9 cellular contexts compared by ENCODE assay signal in the genomic region with DNA sequence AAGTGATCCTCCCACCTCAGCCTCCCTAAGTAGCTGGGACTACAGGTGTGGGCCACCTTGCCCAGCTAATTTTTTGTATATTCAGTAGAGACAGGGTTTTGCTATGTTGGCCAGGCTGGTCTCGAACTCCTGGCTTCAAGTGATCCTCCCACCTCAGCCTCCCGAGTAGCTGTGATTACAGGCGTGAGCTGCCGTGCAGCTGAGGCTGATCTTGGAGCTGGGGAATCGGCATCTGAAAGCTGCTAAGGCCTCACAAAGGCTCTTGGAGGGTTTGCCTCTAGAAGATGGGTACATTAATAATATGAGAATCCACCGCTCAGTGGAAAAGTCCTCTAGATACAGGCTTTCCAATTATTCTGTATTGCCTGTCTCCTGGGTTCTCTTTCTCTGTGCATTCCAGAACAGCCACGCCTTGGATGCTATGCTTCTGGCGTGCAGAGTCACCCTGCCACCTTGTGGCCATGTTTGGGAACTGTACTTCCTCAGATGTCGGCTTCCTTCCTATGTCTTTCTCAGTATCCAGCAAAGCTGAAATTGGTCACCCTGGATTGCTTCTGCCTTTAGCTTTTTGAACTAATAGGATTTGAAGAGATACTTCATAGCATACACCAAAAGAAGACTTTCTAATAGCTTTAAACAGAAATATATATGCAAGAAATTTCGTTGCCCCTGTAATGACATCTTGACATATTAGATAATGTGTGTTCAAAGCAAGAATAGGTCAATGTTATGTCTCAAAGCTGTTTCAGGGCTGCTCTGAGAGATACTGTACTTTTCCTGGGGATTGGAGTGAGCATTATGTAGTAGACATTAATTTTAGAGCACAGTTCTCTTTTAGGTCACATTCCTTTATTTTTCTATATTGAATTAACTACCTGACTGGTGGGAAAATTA. TPM values are rescaled to one million over a fixed set of nuclear protein-coding genes. Genes with fewer than 3 reads are reported as not detected.
DNase-seq lines count a peak whose midpoint lies in the region; ATAC-seq and TF ChIP-seq lines count a peak whose summit lies in the region.
"Had no signal": no experiment of that assay in that cellular context is flagged by ENCODE, and none has a peak within 500 bp of the region (broad histone marks: within the 10 kb centered on the region; RNA-seq: fewer than 3 reads in every experiment).

No MANE protein-coding gene starts in this region.

- no peaks in the 10 kb centered on the region for H3K27me3 ChIP-seq in CD4-positive, alpha-beta T cell (ENCODE audit: control insufficient read depth, insufficient read depth, low read length)

- H3K9me3 Mint-ChIP-seq in CD4-positive, alpha-beta T cell = no peaks in the 10 kb centered on the region
- no peaks in the 10 kb centered on the region for H3K9me3 Mint-ChIP-seq in endothelial cell (ENCODE audit: unreplicated experiment)
- H3K9me3 Mint-ChIP-seq: activated naive CD4-positive, alpha-beta T cell treated with anti-CD3 and anti-CD28 coated beads, Interleukin-2, amount 50 U/mL, for 24 hours had no signal

- DNase-seq in CD4-positive, alpha-beta T cell = peak; percentile 54 to 78 (median 62)
- DNase-seq in HK-2 (ENCODE audit: unreplicated experiment) (peak; percentile 74), NOMO-1 treated with DMSO at 0.1 percent for 48 hours (lab: John Stamatoyannopoulos, UW; ENCODE audit: unreplicated experiment) (peak; percentile 53), endothelial cell (ENCODE audit: low spot score) (peak; percentile 81), mucosa of gallbladder (ENCODE audit: low spot score) (peak; percentile 87)
- peak; percentile 87 for DNase-seq in activated CD8-positive, alpha-beta memory T cell treated with anti-CD3 and anti-CD28 coated beads for 24 hours
- peak; percentile 37 to 59 for DNase-seq in stimulated activated CD8-positive, alpha-beta memory T cell treated with anti-CD3 and anti-CD28 coated beads, Interleukin-7, amount 100 ng/mL, for 1 hour (ENCODE audit: low read depth in 2 of 2)

- intact Hi-C loops in CD4-positive, alpha-beta T cell (cut with DNase I, micrococcal nuclease) = loop anchor here (1.0 to 10.0 kb wide), 6 partner anchors 85 to 568 kb away; no protein-coding TSS in a partner anchor

- CTCF ChIA-PET in CD4-positive, alpha-beta T cell (lab: Charles Lee) = interaction anchor here (0.6 to 2.0 kb wide), 19 partner anchors 10 to 577 kb away, joined by 3 to 9 read pairs (median 4); no protein-coding TSS in a partner anchor

- no peaks in the 10 kb centered on the region for H3K4me1 Mint-ChIP-seq in CD4-positive, alpha-beta T cell (ENCODE audit: low read depth)
- no peaks in the 10 kb centered on the region for H3K4me1 Mint-ChIP-seq in endothelial cell (ENCODE audit: unreplicated experiment)

- no peak overlapping the region for H3K27ac Mint-ChIP-seq in CD4-positive, alpha-beta T cell
- H3K27ac Mint-ChIP-seq in endothelial cell (ENCODE audit: unreplicated experiment) = no peak overlapping the region
- H3K27ac Mint-ChIP-seq: activated naive CD4-positive, alpha-beta T cell treated with anti-CD3 and anti-CD28 coated beads, Interleukin-2, amount 50 U/mL, for 24 hours had no signal

- H3K9me3 ChIP-seq in CD4-positive, alpha-beta T cell (ENCODE audit: control insufficient read depth, low read length) = no peaks in the 10 kb centered on the region

- H3K4me3 Mint-ChIP-seq in CD4-positive, alpha-beta T cell = no peak overlapping the region
- H3K4me3 Mint-ChIP-seq in endothelial cell (ENCODE audit: unreplicated experiment) = no peak overlapping the region
- H3K4me3 Mint-ChIP-seq: activated naive CD4-positive, alpha-beta T cell treated with anti-CD3 and anti-CD28 coated beads, Interleukin-2, amount 50 U/mL, for 24 hours had no signal

- H3K27ac ChIP-seq in CD4-positive, alpha-beta T cell (ENCODE audit: low read depth, low read length) = no peak overlapping the region

- no peaks in the 10 kb centered on the region for H3K36me3 Mint-ChIP-seq in CD4-positive, alpha-beta T cell (ENCODE audit: low read depth)
- H3K36me3 Mint-ChIP-seq in endothelial cell (ENCODE audit: low read depth, unreplicated experiment) = no peaks in the 10 kb centered on the region
- H3K36me3 Mint-ChIP-seq: activated naive CD4-positive, alpha-beta T cell treated with anti-CD3 and anti-CD28 coated beads, Interleukin-2, amount 50 U/mL, for 24 hours had no signal

- peaks cover 6% of the 10 kb centered on the region for H3K27me3 Mint-ChIP-seq in CD4-positive, alpha-beta T cell
- H3K27me3 Mint-ChIP-seq in endothelial cell (ENCODE audit: unreplicated experiment) = peaks cover 1% of the 10 kb centered on the region
- H3K27me3 Mint-ChIP-seq: activated naive CD4-positive, alpha-beta T cell treated with anti-CD3 and anti-CD28 coated beads, Interleukin-2, amount 50 U/mL, for 24 hours had no signal

- POLR2A ChIA-PET in CD4-positive, alpha-beta T cell (lab: Charles Lee) = interaction anchor here (0.6 to 1.1 kb wide), 2 partner anchors 107 to 377 kb away, joined by 3 read pairs; no protein-coding TSS in a partner anchor

- ATAC-seq in CD4-positive, alpha-beta T cell (ENCODE audit: poor library complexity) = peak; percentile 99
- ATAC-seq in GM19395 (IDR thresholded peaks at IDR 0.05; ENCODE audit: unreplicated experiment) = peak; percentile 97

- peak; percentile 96 for TF ChIP-seq CTCF in CD4-positive, alpha-beta T cell (IDR thresholded peaks at IDR 0.05)
- TF ChIP-seq CTCF in endothelial cell (IDR thresholded peaks at IDR 0.05; ENCODE audit: unreplicated experiment) = peak; percentile 84

RNA-seq across cellular contexts. Expression of gene SYT16, which starts 25.1 kb away (rescaled TPM):
- not detected for total RNA-seq in CD4-positive, alpha-beta T cell
- total RNA-seq in endothelial cell (ENCODE audit: unreplicated experiment) = 0.23 TPM
- total RNA-seq in mucosa of gallbladder = 0.20 TPM
